ENCODE assay signal across 20 cellular contexts in the genomic region with DNA sequence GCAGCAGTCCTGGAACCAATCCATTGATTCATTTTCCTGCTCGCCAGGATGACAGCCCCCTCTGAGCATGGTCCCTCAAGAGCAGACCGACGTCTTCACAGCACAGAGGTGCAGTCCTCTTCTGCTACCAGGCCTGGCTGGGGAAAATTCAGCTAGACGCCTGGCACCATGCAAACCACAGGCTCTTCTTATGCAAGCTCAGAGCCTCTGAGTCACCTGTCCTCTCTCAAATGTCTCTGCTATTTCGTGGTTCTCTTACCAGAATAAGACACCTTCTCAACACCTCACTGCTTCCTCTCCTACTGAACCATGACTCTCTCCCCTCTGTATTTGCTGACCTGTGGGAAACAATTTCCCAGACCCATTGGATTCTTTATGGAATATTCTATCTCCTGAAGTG.
DNase-seq lines count a peak whose midpoint lies in the region; ATAC-seq and TF ChIP-seq lines count a peak whose summit lies in the region.
"Had no signal": no experiment of that assay in that cellular context is flagged by ENCODE, and none has a peak within 500 bp of the region (broad histone marks: within the 10 kb centered on the region; RNA-seq: fewer than 3 reads in every experiment).

No MANE protein-coding gene starts in this region.

- no peaks in the 10 kb centered on the region for H3K4me1 Mint-ChIP-seq in activated naive CD4-positive, alpha-beta T cell treated with anti-CD3 and anti-CD28 coated beads, Interleukin-2, amount 10 ng/mL, durations not matched to agents 7 days and 5 days
- H3K4me1 Mint-ChIP-seq in stimulated activated memory B cell treated with anti-CD40 and anti-IgM and Interleukin-4, amounts not matched to agents 10 μg/mL and 1 μg/mL and 100 μg/mL, for 72 hours = peaks cover 52% of the 10 kb centered on the region
- H3K4me1 Mint-ChIP-seq: central memory CD8-positive, alpha-beta T cell had no signal

- H3K9me3 Mint-ChIP-seq in activated naive CD4-positive, alpha-beta T cell treated with anti-CD3 and anti-CD28 coated beads, Interleukin-2, amount 50 U/mL, for 72 hours = peaks cover 5 to 10% of the 10 kb centered on the region in 2 donors
- H3K9me3 Mint-ChIP-seq in activated naive CD4-positive, alpha-beta T cell treated with anti-CD3 and anti-CD28 coated beads, Interleukin-2, amount 10 ng/mL, durations not matched to agents 7 days and 5 days = no peaks in the 10 kb centered on the region
- H3K9me3 Mint-ChIP-seq in stimulated activated memory B cell treated with anti-CD40 and anti-IgM and Interleukin-4, amounts not matched to agents 10 μg/mL and 1 μg/mL and 100 μg/mL, for 72 hours = no peaks in the 10 kb centered on the region
- H3K9me3 Mint-ChIP-seq: CD4-positive, alpha-beta T cell; H9 had no signal

- peak overlapping the region; percentile 13 to 67 for H3K27ac Mint-ChIP-seq in activated naive CD4-positive, alpha-beta T cell treated with anti-CD3 and anti-CD28 coated beads, Interleukin-2, amount 50 U/mL, for 72 hours
- H3K27ac Mint-ChIP-seq in activated naive CD4-positive, alpha-beta T cell treated with anti-CD3 and anti-CD28 coated beads, Interleukin-2, amount 10 ng/mL, durations not matched to agents 7 days and 5 days = no peak overlapping the region
- peak overlapping the region; percentile 44 for H3K27ac Mint-ChIP-seq in stimulated activated memory B cell treated with anti-CD40 and anti-IgM and Interleukin-4, amounts not matched to agents 10 μg/mL and 1 μg/mL and 100 μg/mL, for 72 hours
- H3K27ac Mint-ChIP-seq: CD4-positive, alpha-beta T cell; H9; progenitor cell of endocrine pancreas had no signal

- H3K4me3 ChIP-seq in epithelial cell of esophagus (ENCODE audit: low read length) = no peak overlapping the region
- H3K4me3 ChIP-seq: left ventricle myocardium inferior, thoracic aorta had no signal

- no peak for TF ChIP-seq CTCF in epithelial cell of esophagus (IDR thresholded peaks at IDR 0.05; ENCODE audit: insufficient read depth, low read depth, low read length, missing control alignments)

- DNase-seq in activated naive CD4-positive, alpha-beta T cell treated with anti-CD3 and anti-CD28 coated beads, Interleukin-2, amount 50 U/mL, for 72 hours (ENCODE audit: low spot score in 2 of 2) = no peak
- no peak for DNase-seq in activated naive CD4-positive, alpha-beta T cell treated with anti-CD3 and anti-CD28 coated beads, Interleukin-2, amount 10 ng/mL, durations not matched to agents 7 days and 5 days
- DNase-seq in NCI-H226 (peak; percentile 35), epithelial cell of esophagus (ENCODE audit: low read depth) (peak; percentile 52), T1000 (lab: John Stamatoyannopoulos, UW) (no peak), cerebellar cortex (ENCODE audit: low spot score) (no peak)
- no peak for DNase-seq in activated CD8-positive, alpha-beta memory T cell treated with anti-CD3 and anti-CD28 coated beads, Interleukin-2, amount 50 U/mL, for 48 hours
- DNase-seq: activated effector memory CD4-positive, alpha-beta T cell treated with anti-CD3 and anti-CD28 coated beads, Interleukin-2, amount 50 U/mL, for 16 hours; anterior cingulate cortex; CD4-positive, alpha-beta T cell; effector CD4-positive, alpha-beta T cell; H9; left ventricle myocardium inferior; NCI-H187; NCI-H2227 treated with DMSO at 0.1 percent for 48 hours; SHP77 had no signal

- peak; percentile 77 to 79 for ATAC-seq in activated naive CD4-positive, alpha-beta T cell treated with anti-CD3 and anti-CD28 coated beads, Interleukin-2, amount 50 U/mL, for 72 hours
- ATAC-seq in stimulated activated memory B cell treated with anti-CD40 and anti-IgM and Interleukin-4, amounts not matched to agents 10 μg/mL and 1 μg/mL and 100 μg/mL, for 72 hours = peak; percentile 73

- CTCF ChIA-PET in activated naive CD4-positive, alpha-beta T cell treated with anti-CD3 and anti-CD28 coated beads, Interleukin-2, amount 10 ng/mL, durations not matched to agents 7 days and 5 days (lab: Charles Lee) = interaction anchor here (1.0 kb wide), 1 partner anchor 14 kb away, joined by 3 read pairs; no protein-coding TSS in a partner anchor

- H3K36me3 Mint-ChIP-seq in activated naive CD4-positive, alpha-beta T cell treated with anti-CD3 and anti-CD28 coated beads, Interleukin-2, amount 50 U/mL, for 72 hours = peaks cover 0 to 6% of the 10 kb centered on the region in 2 donors
- H3K36me3 Mint-ChIP-seq in activated naive CD4-positive, alpha-beta T cell treated with anti-CD3 and anti-CD28 coated beads, Interleukin-2, amount 10 ng/mL, durations not matched to agents 7 days and 5 days = no peaks in the 10 kb centered on the region
- H3K36me3 Mint-ChIP-seq in stimulated activated memory B cell treated with anti-CD40 and anti-IgM and Interleukin-4, amounts not matched to agents 10 μg/mL and 1 μg/mL and 100 μg/mL, for 72 hours = no peaks in the 10 kb centered on the region

- H3K4me3 Mint-ChIP-seq in activated naive CD4-positive, alpha-beta T cell treated with anti-CD3 and anti-CD28 coated beads, Interleukin-2, amount 10 ng/mL, durations not matched to agents 7 days and 5 days = no peak overlapping the region
- H3K4me3 Mint-ChIP-seq in stimulated activated memory B cell treated with anti-CD40 and anti-IgM and Interleukin-4, amounts not matched to agents 10 μg/mL and 1 μg/mL and 100 μg/mL, for 72 hours = no peak overlapping the region
- H3K4me3 Mint-ChIP-seq: CD4-positive, alpha-beta T cell; central memory CD8-positive, alpha-beta T cell; H9 had no signal

- H3K27me3 Mint-ChIP-seq in activated naive CD4-positive, alpha-beta T cell treated with anti-CD3 and anti-CD28 coated beads, Interleukin-2, amount 10 ng/mL, durations not matched to agents 7 days and 5 days = peaks cover 6% of the 10 kb centered on the region
- no peaks in the 10 kb centered on the region for H3K27me3 Mint-ChIP-seq in stimulated activated memory B cell treated with anti-CD40 and anti-IgM and Interleukin-4, amounts not matched to agents 10 μg/mL and 1 μg/mL and 100 μg/mL, for 72 hours

Comparison
In these comparisons a context has a peak if more than half of its experiments do, and no peak if none do; other contexts are left out.
1. DNase-seq: peak in NCI-H226 (single experiment) and epithelial cell of esophagus (single experiment); none in activated naive CD4-positive, alpha-beta T cell treated with anti-CD3 and anti-CD28 coated beads, Interleukin-2, amount 50 U/mL, for 72 hours (0 of 2), activated naive CD4-positive, alpha-beta T cell treated with anti-CD3 and anti-CD28 coated beads, Interleukin-2, amount 10 ng/mL, durations not matched to agents 7 days and 5 days (single experiment), activated CD8-positive, alpha-beta memory T cell treated with anti-CD3 and anti-CD28 coated beads, Interleukin-2, amount 50 U/mL, for 48 hours (single experiment), T1000 (single experiment) and cerebellar cortex (single experiment).